ENCODE assay signal across 34 cellular contexts in the genomic region with DNA sequence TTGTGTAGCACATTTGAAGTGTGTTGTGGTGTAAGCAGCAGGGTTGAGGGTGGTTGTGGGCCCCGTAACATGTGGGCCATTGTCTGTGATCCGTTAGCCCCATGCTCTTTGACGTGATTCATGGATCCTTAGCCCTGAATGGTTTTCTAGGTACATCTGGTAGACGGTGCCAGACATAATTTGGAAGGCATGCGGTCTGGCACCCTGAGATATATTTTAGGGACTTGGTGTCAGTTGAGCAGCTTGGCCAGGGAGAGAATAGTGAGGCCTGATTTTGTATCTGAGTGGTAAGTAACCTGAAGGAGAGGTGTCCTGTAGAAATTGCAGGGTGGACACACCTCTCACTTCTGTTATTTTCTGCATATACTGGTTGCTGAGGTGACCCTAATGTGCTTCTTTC. TPM values are rescaled to one million over a fixed set of nuclear protein-coding genes. Genes with fewer than 3 reads are reported as not detected.
"Had no signal": no experiment of that assay in that cellular context is flagged by ENCODE, and none has a peak within 500 bp of the region (broad histone marks: within the 10 kb centered on the region; RNA-seq: fewer than 3 reads in every experiment).

No MANE protein-coding gene starts in this region.

- DNase-seq: activated CD4-positive, alpha-beta T cell treated with anti-CD3 and anti-CD28 coated beads for 36 hours; activated CD4-positive, alpha-beta T cell treated with anti-CD3 and anti-CD28 coated beads, Interleukin-2, amount 10 ng/mL, durations not matched to agents 7 days and 5 days; activated CD4-positive, alpha-beta T cell treated with anti-CD3 and anti-CD28 coated beads, Interleukin-2, amount 50 U/mL, for 48 hours; activated CD8-positive, alpha-beta T cell treated with anti-CD3 and anti-CD28 coated beads, Interleukin-2, amount 10 ng/mL, durations not matched to agents 7 days and 5 days; activated gamma-delta T cell; activated naive CD4-positive, alpha-beta T cell treated with Interleukin-2 at 50 U/mL for 16 hours; activated naive CD8-positive, alpha-beta T cell treated with anti-CD3 and anti-CD28 coated beads, Interleukin-2, amount 10 ng/mL, durations not matched to agents 7 days and 5 days; activated T-cell treated with anti-CD3 and anti-CD28 coated beads, Interleukin-2, amount 50 U/mL, for 24 hours; amygdala; cerebellar nuclear complex; KG1; MM.1S; MV-4-11; NCI-H1092; NCI-H187 treated with DMSO at 0.1 percent for 48 hours; NCI-H2081; NCI-H226; NCI-H526; PC-9; SHP77; SJCRH30; T1000 had no signal

- H3K27me3 ChIP-seq: ascending aorta, SJCRH30 had no signal

- H3K4me1 ChIP-seq: ascending aorta, SJCRH30 had no signal

- H3K4me1 Mint-ChIP-seq: activated CD4-positive, alpha-beta T cell treated with anti-CD3 and anti-CD28 coated beads for 36 hours; activated CD4-positive, alpha-beta T cell treated with anti-CD3 and anti-CD28 coated beads, Interleukin-2, amount 10 ng/mL, durations not matched to agents 7 days and 5 days; activated naive CD4-positive, alpha-beta T cell treated with anti-CD3 and anti-CD28 coated beads, Interleukin-2, amount 50 U/mL, for 24 hours; activated naive CD8-positive, alpha-beta T cell treated with anti-CD3 and anti-CD28 coated beads, Interleukin-2, amount 10 ng/mL, durations not matched to agents 7 days and 5 days had no signal

- H2AFZ ChIP-seq: PC-9 had no signal

- H3K9me3 Mint-ChIP-seq: activated CD4-positive, alpha-beta T cell treated with anti-CD3 and anti-CD28 coated beads, Interleukin-2, amount 10 ng/mL, durations not matched to agents 7 days and 5 days; activated T-cell treated with anti-CD3 and anti-CD28 coated beads, Interleukin-2, amount 50 U/mL, for 24 hours; activated T-helper 2 cell treated with anti-CD3 and anti-CD28 coated beads, Interferon-gamma antibody, Interleukin-2, Interleukin-4, amounts not matched to agents 10 μg/mL and 5 μg/mL and 100 μg/mL, durations not matched to agents 14 hours and 24 hours and 36 hours; WTC11 had no signal

- ATAC-seq: activated CD4-positive, alpha-beta T cell treated with anti-CD3 and anti-CD28 coated beads for 36 hours; activated CD4-positive, CD25-positive, alpha-beta regulatory T cell treated with anti-CD3 and anti-CD28 coated beads, Interleukin-2, amount 50 U/mL, for 24 hours; activated CD8-positive, alpha-beta T cell treated with anti-CD3 and anti-CD28 coated beads, Interleukin-2, amount 10 ng/mL, durations not matched to agents 7 days and 5 days; WTC11 had no signal

- H3K27ac Mint-ChIP-seq: activated CD4-positive, alpha-beta T cell treated with anti-CD3 and anti-CD28 coated beads for 36 hours; activated CD4-positive, alpha-beta T cell treated with anti-CD3 and anti-CD28 coated beads, Interleukin-2, amount 10 ng/mL, durations not matched to agents 7 days and 5 days; activated CD8-positive, alpha-beta T cell treated with anti-CD3 and anti-CD28 coated beads, Interleukin-2, amount 10 ng/mL, durations not matched to agents 7 days and 5 days; activated naive CD4-positive, alpha-beta T cell treated with anti-CD3 and anti-CD28 coated beads, Interleukin-2, amount 50 U/mL, for 24 hours; activated naive CD8-positive, alpha-beta T cell treated with anti-CD3 and anti-CD28 coated beads, Interleukin-2, amount 10 ng/mL, durations not matched to agents 7 days and 5 days; activated T-cell treated with anti-CD3 and anti-CD28 coated beads, Interleukin-2, amount 50 U/mL, for 24 hours; activated T-helper 2 cell treated with anti-CD3 and anti-CD28 coated beads, Interferon-gamma antibody, Interleukin-2, Interleukin-4, amounts not matched to agents 10 μg/mL and 5 μg/mL and 100 μg/mL, durations not matched to agents 14 hours and 24 hours and 36 hours; WTC11 had no signal

- H3K27ac ChIP-seq: ascending aorta, cardiac muscle cell, PC-9, RWPE1, SJCRH30, SK-N-MC had no signal

- H3K4me3 Mint-ChIP-seq: activated CD4-positive, alpha-beta T cell treated with anti-CD3 and anti-CD28 coated beads for 36 hours; activated CD4-positive, alpha-beta T cell treated with anti-CD3 and anti-CD28 coated beads, Interleukin-2, amount 10 ng/mL, durations not matched to agents 7 days and 5 days; activated CD8-positive, alpha-beta T cell treated with anti-CD3 and anti-CD28 coated beads, Interleukin-2, amount 10 ng/mL, durations not matched to agents 7 days and 5 days; activated naive CD4-positive, alpha-beta T cell treated with anti-CD3 and anti-CD28 coated beads, Interleukin-2, amount 50 U/mL, for 24 hours; activated naive CD8-positive, alpha-beta T cell treated with anti-CD3 and anti-CD28 coated beads, Interleukin-2, amount 10 ng/mL, durations not matched to agents 7 days and 5 days; activated T-cell treated with anti-CD3 and anti-CD28 coated beads, Interleukin-2, amount 50 U/mL, for 24 hours; WTC11 had no signal

- H3K9me3 ChIP-seq: ascending aorta, SJCRH30 had no signal

- H3K36me3 Mint-ChIP-seq: activated naive CD4-positive, alpha-beta T cell treated with anti-CD3 and anti-CD28 coated beads, Interleukin-2, amount 50 U/mL, for 24 hours; activated naive CD8-positive, alpha-beta T cell treated with anti-CD3 and anti-CD28 coated beads, Interleukin-2, amount 10 ng/mL, durations not matched to agents 7 days and 5 days; WTC11 had no signal

- H3K4me2 ChIP-seq: PC-9 had no signal

- H3K27me3 Mint-ChIP-seq: activated CD4-positive, alpha-beta T cell treated with anti-CD3 and anti-CD28 coated beads for 36 hours; activated CD4-positive, alpha-beta T cell treated with anti-CD3 and anti-CD28 coated beads, Interleukin-2, amount 10 ng/mL, durations not matched to agents 7 days and 5 days; activated naive CD4-positive, alpha-beta T cell treated with anti-CD3 and anti-CD28 coated beads, Interleukin-2, amount 50 U/mL, for 24 hours; activated naive CD8-positive, alpha-beta T cell treated with anti-CD3 and anti-CD28 coated beads, Interleukin-2, amount 10 ng/mL, durations not matched to agents 7 days and 5 days; activated T-cell treated with anti-CD3 and anti-CD28 coated beads, Interleukin-2, amount 50 U/mL, for 24 hours had no signal

RNA-seq across cellular contexts. Expression of a gene that starts 10.9 kb away (rescaled TPM):
- total RNA-seq: activated CD4-positive, alpha-beta T cell treated with anti-CD3 and anti-CD28 coated beads for 36 hours; activated CD4-positive, alpha-beta T cell treated with anti-CD3 and anti-CD28 coated beads, Interleukin-2, amount 10 ng/mL, durations not matched to agents 7 days and 5 days; activated CD8-positive, alpha-beta T cell treated with anti-CD3 and anti-CD28 coated beads, Interleukin-2, amount 10 ng/mL, durations not matched to agents 7 days and 5 days; activated naive CD8-positive, alpha-beta T cell treated with anti-CD3 and anti-CD28 coated beads, Interleukin-2, amount 10 ng/mL, durations not matched to agents 7 days and 5 days; activated T-helper 2 cell treated with anti-CD3 and anti-CD28 coated beads, Interferon-gamma antibody, Interleukin-2, Interleukin-4, amounts not matched to agents 10 μg/mL and 5 μg/mL and 100 μg/mL, durations not matched to agents 14 hours and 24 hours and 36 hours; ascending aorta; LHCN-M2; OCI-LY7; PC-9; T-helper 1 cell treated with Interleukin-12 subunit alpha and Interleukin-12 subunit beta and Interleukin-4 antibody, amounts not matched to agents 30 ng/mL and 1 ng/mL, for 36 hours; T-helper 2 cell treated with Interferon-gamma antibody and Interleukin-4, amounts not matched to agents 100 ng/mL and 5 ng/mL, for 36 hours had no signal
